Comparison of ENCODE assay signal across 23 cellular contexts in genomic region chr1:151624783-151625182, GRCh38.
"Had no signal": no experiment of that assay in that cellular context is flagged by ENCODE, and none has a peak within 500 bp of the region (broad histone marks: within the 10 kb centered on the region; RNA-seq: fewer than 3 reads in every experiment).

No MANE protein-coding gene starts in this region.

- H3K27ac ChIP-seq: epithelial cell of prostate, esophagus squamous epithelium, gastrocnemius medialis, heart right ventricle, left lung, lower lobe of right lung had no signal

- H3K4me3 ChIP-seq: esophagus squamous epithelium, gastrocnemius medialis, heart right ventricle, left lung, lower lobe of right lung, mucosa of descending colon had no signal

- H3K36me3 ChIP-seq: esophagus squamous epithelium, left lung had no signal

- ATAC-seq: effector memory CD8-positive, alpha-beta T cell; esophagus mucosa; gastrocnemius medialis; heart right ventricle; left cardiac atrium; left lung; left ventricle myocardium superior; lower lobe of right lung; mucosa of descending colon; naive thymus-derived CD8-positive, alpha-beta T cell had no signal

- H3K27me3 ChIP-seq: esophagus squamous epithelium, gastrocnemius medialis, heart right ventricle, left lung had no signal

- DNase-seq: cortex of kidney; effector CD8-positive, alpha-beta T cell; effector memory CD8-positive, alpha-beta T cell; endodermal cell; erythroblast; esophagus squamous epithelium; foreskin fibroblast; foreskin melanocyte; gastrocnemius medialis; glutamatergic neuron; head of caudate nucleus; heart right ventricle; hippocampal formation; left cardiac atrium; left lung; left ventricle myocardium superior; lower lobe of right lung; mesenchymal stem cell; mucosa of descending colon; naive B cell; naive thymus-derived CD8-positive, alpha-beta T cell had no signal

- H3K9me3 ChIP-seq: esophagus squamous epithelium, gastrocnemius medialis, heart right ventricle, left lung, lower lobe of right lung, mucosa of descending colon had no signal
